In genomic region chr6:142331075-142331551, GRCh38 we compare ENCODE assay signal across 15 cellular contexts. TPM values are rescaled to one million over a fixed set of nuclear protein-coding genes. Genes with fewer than 3 reads are reported as not detected.
A peak's percentile ranks its signal among the peaks of the same experiment; 100 is the strongest.
DNase-seq lines count a peak whose midpoint lies in the region; ATAC-seq and TF ChIP-seq lines count a peak whose summit lies in the region.
"Had no signal": no experiment of that assay in that cellular context is flagged by ENCODE, and none has a peak within 500 bp of the region (broad histone marks: within the 10 kb centered on the region; RNA-seq: fewer than 3 reads in every experiment).

No MANE protein-coding gene starts in this region.

- no peaks in the 10 kb centered on the region for H3F3A ChIP-seq in neural progenitor cell (ENCODE audit: low read depth)

- no peaks in the 10 kb centered on the region for H3K79me2 ChIP-seq in neural progenitor cell (ENCODE audit: low read depth)

- H3K9me3 ChIP-seq in neural progenitor cell (ENCODE audit: low read depth) = no peaks in the 10 kb centered on the region
- no peaks in the 10 kb centered on the region for H3K9me3 ChIP-seq in mucosa of descending colon
- H3K9me3 ChIP-seq: esophagus muscularis mucosa, prostate gland, vagina had no signal

- intact Hi-C loops in mucosa of descending colon (cut with DNase I, micrococcal nuclease) = no loop called here

- H3K36me3 Mint-ChIP-seq in endothelial cell (ENCODE audit: low read depth, unreplicated experiment) = no peaks in the 10 kb centered on the region
- no peaks in the 10 kb centered on the region for H3K36me3 Mint-ChIP-seq in neural progenitor cell
- H3K36me3 Mint-ChIP-seq: IgD-negative memory B cell had no signal

- H3K27me3 Mint-ChIP-seq in endothelial cell (ENCODE audit: unreplicated experiment) = no peaks in the 10 kb centered on the region
- H3K27me3 Mint-ChIP-seq in neural progenitor cell (ENCODE audit: insufficient read depth, low read depth) = no peaks in the 10 kb centered on the region
- H3K27me3 Mint-ChIP-seq: IgD-negative memory B cell had no signal

- H3K27ac ChIP-seq in neural progenitor cell = no peak overlapping the region
- H3K27ac ChIP-seq: esophagus muscularis mucosa, prostate gland, vagina had no signal

- no peaks in the 10 kb centered on the region for H4K20me1 ChIP-seq in neural progenitor cell (ENCODE audit: low read depth)

- ATAC-seq in SK-N-SH treated with all-trans-retinoic acid at 6 μM for 48 hours (peak; percentile 38), mucosa of descending colon (no peak)
- ATAC-seq: left colon had no signal

- no peaks in the 10 kb centered on the region for H3K36me3 ChIP-seq in neural progenitor cell
- no peaks in the 10 kb centered on the region for H3K36me3 ChIP-seq in mucosa of descending colon (ENCODE audit: low read depth)
- H3K36me3 ChIP-seq: esophagus muscularis mucosa, prostate gland, vagina had no signal

- H3K27me3 ChIP-seq in neural progenitor cell = no peaks in the 10 kb centered on the region
- H3K27me3 ChIP-seq: esophagus muscularis mucosa, vagina had no signal

- H3K4me1 Mint-ChIP-seq in endothelial cell (ENCODE audit: unreplicated experiment) (peaks cover 10% of the 10 kb centered on the region), neural progenitor cell (peaks cover 25% of the 10 kb centered on the region)
- H3K4me1 Mint-ChIP-seq: IgD-negative memory B cell had no signal

- peak; percentile 2 to 8 for DNase-seq in activated CD4-positive, alpha-beta T cell treated with anti-CD3 and anti-CD28 coated beads for 4 hours
- no peak for DNase-seq in activated CD4-positive, alpha-beta T cell treated with anti-CD3 and anti-CD28 coated beads, Interleukin-2, amount 50 U/mL, for 48 hours
- DNase-seq in endothelial cell (ENCODE audit: low spot score) = no peak
- DNase-seq in neural progenitor cell (ENCODE audit: low spot score) = peak; percentile 4
- no peak for DNase-seq in HuH-7.5 (ENCODE audit: low spot score)
- DNase-seq in NCI-H82 (lab: John Stamatoyannopoulos, UW) = no peak
- DNase-seq in mucosa of descending colon = no peak
- DNase-seq: amniotic stem cell, left colon, NCI-H2029 had no signal

- H3K4me3 Mint-ChIP-seq in endothelial cell (ENCODE audit: unreplicated experiment) (no peak overlapping the region), neural progenitor cell (no peak overlapping the region)

- H3K9ac ChIP-seq in neural progenitor cell = no peak overlapping the region

- H3K4me1 ChIP-seq in neural progenitor cell (no peaks in the 10 kb centered on the region), mucosa of descending colon (ENCODE audit: low read depth) (no peaks in the 10 kb centered on the region)
- H3K4me1 ChIP-seq: esophagus muscularis mucosa, prostate gland, vagina had no signal

- H3K9me3 Mint-ChIP-seq in endothelial cell (ENCODE audit: unreplicated experiment) (no peaks in the 10 kb centered on the region), neural progenitor cell (no peaks in the 10 kb centered on the region)
- H3K9me3 Mint-ChIP-seq: IgD-negative memory B cell had no signal

- H2AFZ ChIP-seq in neural progenitor cell (replicated peaks) = no peak overlapping the region

- H3K27ac Mint-ChIP-seq in endothelial cell (ENCODE audit: unreplicated experiment) = peak overlapping the region; percentile 21
- peak overlapping the region; percentile 98 for H3K27ac Mint-ChIP-seq in neural progenitor cell
- H3K27ac Mint-ChIP-seq: IgD-negative memory B cell had no signal

- H3K4me2 ChIP-seq in neural progenitor cell = no peak overlapping the region

- H3K4me3 ChIP-seq in neural progenitor cell = no peak overlapping the region
- no peak overlapping the region for H3K4me3 ChIP-seq in mucosa of descending colon
- H3K4me3 ChIP-seq: esophagus muscularis mucosa, prostate gland, vagina had no signal

- TF ChIP-seq CTCF in endothelial cell (IDR thresholded peaks at IDR 0.05; ENCODE audit: unreplicated experiment) = no peak
- no peak for TF ChIP-seq CTCF in neural progenitor cell (IDR thresholded peaks at IDR 0.05)
- TF ChIP-seq CTCF in mucosa of descending colon (IDR thresholded peaks at IDR 0.05) = no peak

TF ChIP-seq in SK-N-SH treated with all-trans-retinoic acid at 6 μM for 48 hours, 23 proteins besides CTCF, POLR2A, EP300 and RAD21:
- TF ChIP-seq CSRNP3 (CRISPR knock-in tag; IDR thresholded peaks at IDR 0.05) = no peak
- no peak for TF ChIP-seq PATZ1 (CRISPR knock-in tag; IDR thresholded peaks at IDR 0.05; ENCODE audit: borderline replicate concordance)
- no peak for TF ChIP-seq RARB (CRISPR knock-in tag; IDR thresholded peaks at IDR 0.05)
- TF ChIP-seq TCF4 (CRISPR knock-in tag; IDR thresholded peaks at IDR 0.05; ENCODE audit: borderline replicate concordance) = no peak
- no peak for TF ChIP-seq BACH2 (CRISPR knock-in tag; IDR thresholded peaks at IDR 0.05; ENCODE audit: borderline replicate concordance)
- TF ChIP-seq ZFP3 (CRISPR knock-in tag; IDR thresholded peaks at IDR 0.05) = no peak
- TF ChIP-seq PPARA (CRISPR knock-in tag; IDR thresholded peaks at IDR 0.05; ENCODE audit: borderline replicate concordance) = no peak
- no peak for TF ChIP-seq OSR1 (CRISPR knock-in tag; IDR thresholded peaks at IDR 0.05)
- TF ChIP-seq POU6F1 (CRISPR knock-in tag; IDR thresholded peaks at IDR 0.05; ENCODE audit: borderline replicate concordance, low read depth) = no peak; the same call in 1 of the 2 replicates
- no peak for TF ChIP-seq ZC3H10 (CRISPR knock-in tag; IDR thresholded peaks at IDR 0.05)
- no peak for TF ChIP-seq CSDC2 (CRISPR knock-in tag; IDR thresholded peaks at IDR 0.05)
- TF ChIP-seq ZNF8 (CRISPR knock-in tag; IDR thresholded peaks at IDR 0.05) = no peak
- TF ChIP-seq CREB5 (CRISPR knock-in tag; IDR thresholded peaks at IDR 0.05; ENCODE audit: low read depth) = no peak
- no peak for TF ChIP-seq SNAI2 (CRISPR knock-in tag; IDR thresholded peaks at IDR 0.05)

RNA-seq across cellular contexts. Expression of gene ADGRG6, which starts 29.3 kb away (rescaled TPM):
- total RNA-seq in endothelial cell (ENCODE audit: unreplicated experiment) (8.8 TPM), neural progenitor cell (ENCODE audit: low replicate concordance) (0.39 and 0.93 TPM in 2 replicates), mucosa of descending colon (10 to 100 TPM; 14.1 to 17.6 (median 17.1) TPM)

Comparison
In these comparisons a context has a peak if more than half of its experiments do, and no peak if none do; other contexts are left out.
1. DNase-seq: peak in activated CD4-positive, alpha-beta T cell treated with anti-CD3 and anti-CD28 coated beads for 4 hours (2 of 2) and neural progenitor cell (single experiment); none in activated CD4-positive, alpha-beta T cell treated with anti-CD3 and anti-CD28 coated beads, Interleukin-2, amount 50 U/mL, for 48 hours (0 of 2), endothelial cell (single experiment), HuH-7.5 (single experiment), NCI-H82 (single experiment) and mucosa of descending colon (0 of 3).